ENCODE assay signal across 1 cellular context in genomic region chr13:97834255-97834654, GRCh38.
TF ChIP-seq lines count a peak whose summit lies in the region.

No MANE protein-coding gene starts in this region.

TF ChIP-seq in IMR-90, 13 proteins besides CTCF, POLR2A, EP300 and RAD21 (continued from another document):
- no peak for TF ChIP-seq SMC3 (IDR thresholded peaks at IDR 0.05; ENCODE audit: low read depth, low read length)
- no peak for TF ChIP-seq USF2 (IDR thresholded peaks at IDR 0.05; ENCODE audit: low read depth, low read length)
